Comparison of ENCODE assay signal across 8 cellular contexts in the genomic region with DNA sequence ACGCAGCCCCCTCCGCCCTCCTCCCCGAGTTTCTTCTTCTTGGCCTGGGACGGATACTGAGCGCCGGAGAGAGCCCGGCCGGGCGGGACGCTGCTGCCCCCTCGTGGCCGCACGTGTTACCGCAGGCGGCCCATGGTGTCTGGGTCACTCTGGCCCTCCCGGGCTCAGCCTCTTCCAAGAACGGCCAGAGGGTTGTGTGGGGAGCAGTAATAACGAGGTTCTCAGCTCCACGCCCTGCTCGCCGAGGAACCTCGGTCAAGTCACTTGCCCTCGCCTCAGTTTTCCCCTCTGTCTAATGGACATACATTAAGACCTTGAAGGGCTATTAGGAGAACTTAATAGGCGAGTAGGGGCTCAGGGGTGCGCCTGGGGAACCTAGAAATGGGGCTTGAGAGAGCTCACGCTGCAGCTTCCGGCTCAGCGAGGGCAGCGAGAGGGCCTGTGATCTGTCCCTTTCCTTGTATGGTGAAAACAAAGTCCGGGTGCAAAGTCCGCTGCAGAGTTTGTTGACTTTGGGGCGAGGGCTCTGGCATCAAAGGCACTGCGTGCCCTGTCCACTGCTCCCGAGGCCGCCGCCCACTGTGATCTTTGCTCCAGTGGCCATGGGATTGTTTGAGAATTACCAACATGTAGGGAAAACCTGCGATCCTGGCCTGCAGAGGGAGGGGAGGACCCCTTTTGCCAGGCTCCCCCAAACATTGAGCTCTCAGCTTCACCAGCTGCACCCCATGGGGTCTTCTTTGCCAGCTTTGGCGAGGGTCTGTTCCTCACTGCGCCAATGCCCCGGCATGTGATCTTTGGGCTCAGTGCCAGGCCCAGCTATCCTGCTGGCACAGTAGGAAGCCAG. TPM values are rescaled to one million over a fixed set of nuclear protein-coding genes. Genes with fewer than 3 reads are reported as not detected.
A peak's percentile ranks its signal among the peaks of the same experiment; 100 is the strongest.
DNase-seq lines count a peak whose midpoint lies in the region; ATAC-seq and FAIRE-seq lines count a peak whose summit lies in the region.

No MANE protein-coding gene starts in this region.

- ATAC-seq in Right ventricle myocardium superior (ENCODE audit: poor library complexity): peak; percentile 98

- no peaks in the 10 kb centered on the region for H3K36me3 Mint-ChIP-seq in activated naive CD4-positive, alpha-beta T cell treated with anti-CD3 and anti-CD28 coated beads, Interleukin-2, amount 10 ng/mL, durations not matched to agents 7 days and 5 days

- H3K4me3 Mint-ChIP-seq in activated naive CD4-positive, alpha-beta T cell treated with anti-CD3 and anti-CD28 coated beads, Interleukin-2, amount 10 ng/mL, durations not matched to agents 7 days and 5 days: no peak overlapping the region

- intact Hi-C loops in Right ventricle myocardium superior (cut with DNase I): loop anchor here (2.0 kb wide), 1 partner anchor 39 kb away; no protein-coding TSS in a partner anchor
- intact Hi-C loops in posterior vena cava (cut with DNase I): loop anchor here (5.0 to 10.0 kb wide), 4 partner anchors 36 to 147 kb away; a partner anchor contains a TSS

- DNase-seq in NCI-H1417 (lab: John Stamatoyannopoulos, UW): peak; percentile 41 to 68 (median 47)
- no peak for DNase-seq in NCI-H1417 treated with DMSO at 0.1 percent for 48 hours (lab: John Stamatoyannopoulos, UW)
- DNase-seq in KBM-7: peak; percentile 88
- DNase-seq in SKM-1 (lab: John Stamatoyannopoulos, UW; ENCODE audit: unreplicated experiment): peak; percentile 52
- DNase-seq in activated naive CD4-positive, alpha-beta T cell treated with anti-CD3 and anti-CD28 coated beads, Interleukin-2, amount 10 ng/mL, durations not matched to agents 7 days and 5 days: peak; percentile 79
- DNase-seq in Right ventricle myocardium superior: peak; percentile 88
- peak; percentile 95 for DNase-seq in posterior vena cava (ENCODE audit: low spot score)
- peak; percentile 88 for DNase-seq in urothelium cell line (ENCODE audit: low spot score)

- in situ Hi-C loops in KBM-7 (cut with MboI; ENCODE audit: low pct_unique_long_range_greater_than_20kb, low sequenced_read_pairs): no loop called here

- FAIRE-seq in urothelium cell line (lab: Jason Lieb, UNC): no peak

- CTCF ChIA-PET in activated naive CD4-positive, alpha-beta T cell treated with anti-CD3 and anti-CD28 coated beads, Interleukin-2, amount 10 ng/mL, durations not matched to agents 7 days and 5 days (lab: Charles Lee): interaction anchor here (0.6 to 6.6 kb wide), 24 partner anchors 8 to 510 kb away, joined by 3 to 173 read pairs (median 5); a partner anchor contains a TSS

- H3K9me3 Mint-ChIP-seq in activated naive CD4-positive, alpha-beta T cell treated with anti-CD3 and anti-CD28 coated beads, Interleukin-2, amount 10 ng/mL, durations not matched to agents 7 days and 5 days: no peaks in the 10 kb centered on the region

- peaks cover 33% of the 10 kb centered on the region for H3K27me3 Mint-ChIP-seq in activated naive CD4-positive, alpha-beta T cell treated with anti-CD3 and anti-CD28 coated beads, Interleukin-2, amount 10 ng/mL, durations not matched to agents 7 days and 5 days

- H3K27ac Mint-ChIP-seq in activated naive CD4-positive, alpha-beta T cell treated with anti-CD3 and anti-CD28 coated beads, Interleukin-2, amount 10 ng/mL, durations not matched to agents 7 days and 5 days: no peak overlapping the region

- peaks cover 9% of the 10 kb centered on the region for H3K4me1 Mint-ChIP-seq in activated naive CD4-positive, alpha-beta T cell treated with anti-CD3 and anti-CD28 coated beads, Interleukin-2, amount 10 ng/mL, durations not matched to agents 7 days and 5 days

RNA-seq across cellular contexts. Expression of a gene that starts 14.4 kb away (rescaled TPM):
- 49.8 TPM for total RNA-seq in Right ventricle myocardium superior
- total RNA-seq in posterior vena cava: 10 to 100 TPM; 46.2 to 48.5 TPM

RNA-seq across cellular contexts. Expression of a gene that starts 26.3 kb away (rescaled TPM):
- total RNA-seq in Right ventricle myocardium superior (21.8 TPM), posterior vena cava (10 to 100 TPM; 67.2 to 74.9 TPM)
